ENCODE assay signal across 19 cellular contexts in the genomic region with DNA sequence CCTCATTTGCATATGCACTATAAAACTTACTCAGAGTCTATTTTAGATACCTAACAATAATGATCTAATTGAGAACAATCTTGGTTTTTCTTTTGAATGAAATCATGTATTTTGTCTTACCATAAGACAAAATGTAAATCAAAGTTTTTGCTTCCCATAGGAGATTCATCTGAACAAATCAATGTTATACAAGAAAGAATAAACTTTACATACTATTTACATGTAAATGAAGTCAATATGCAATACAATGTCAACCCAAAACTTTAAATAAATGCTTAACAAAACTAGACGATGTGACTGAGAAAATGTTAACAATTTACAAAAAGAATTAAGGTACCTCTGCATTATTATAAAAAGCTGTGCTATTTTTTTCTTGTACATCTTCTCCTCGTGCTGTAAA.
DNase-seq lines count a peak whose midpoint lies in the region; ATAC-seq, FAIRE-seq and TF ChIP-seq lines count a peak whose summit lies in the region.
"Had no signal": no experiment of that assay in that cellular context is flagged by ENCODE, and none has a peak within 500 bp of the region (broad histone marks: within the 10 kb centered on the region; RNA-seq: fewer than 3 reads in every experiment).

No MANE protein-coding gene starts in this region.

- no peak for ATAC-seq in activated T-helper 17 cell treated with anti-CD3 and anti-CD28 coated beads, Interleukin-2, amount 50 U/mL, for 72 hours (replicated peaks)
- ATAC-seq in esophagus mucosa: no peak
- ATAC-seq: GM12878 had no signal

- H2BK5ac ChIP-seq in H9 (ENCODE audit: insufficient read length, low read length) (no peak overlapping the region), H1 (ENCODE audit: low read depth, low read length) (no peak overlapping the region)

- no peak overlapping the region for H2BK20ac ChIP-seq in H9 (ENCODE audit: low read depth, low read length, poor library complexity, severe bottlenecking)
- H2BK20ac ChIP-seq in H1 (ENCODE audit: low read length): no peak overlapping the region

- H3K27me3 Mint-ChIP-seq in H9 (ENCODE audit: low read depth): no peaks in the 10 kb centered on the region
- H3K27me3 Mint-ChIP-seq in activated T-helper 17 cell treated with anti-CD3 and anti-CD28 coated beads, Interleukin-2, amount 50 U/mL, for 72 hours: no peaks in the 10 kb centered on the region
- H3K27me3 Mint-ChIP-seq: CD4-positive, CD25-positive, alpha-beta regulatory T cell; CD8-positive, alpha-beta memory T cell had no signal

- no CpG with 5 or more reads among the region's 2 CpGs for whole genome bisulfite sequencing in H9 (ENCODE audit: extremely low coverage, insufficient read length, low lambda C conversion rate)
- WGBS in H1 (ENCODE audit: extremely low coverage in 1 of 2, insufficient coverage in 1 of 2, insufficient read length in 1 of 2, insufficient replicate concordance in 2 of 2, low coverage in 1 of 2, low lambda C conversion rate in 2 of 2, missing lambda C conversion rate in 1 of 2), 2 experiments: 48% methylated on average over 2 of the region's 2 CpGs; no CpG with 5 or more reads in 1 of the 2 experiments

- no peak for TF ChIP-seq CTCF in H9 (conservative IDR thresholded peaks at IDR 0.05)
- TF ChIP-seq CTCF in H1 (IDR thresholded peaks at IDR 0.05; ENCODE audit: control extremely low read depth in 1 of 3, insufficient read depth in 1 of 3, low read depth in 1 of 3, low read length in 3 of 3): no peak

- H3K4ac ChIP-seq in H9 (ENCODE audit: low read depth, low read length) (no peak overlapping the region), H1 (replicated peaks; ENCODE audit: insufficient read length, low read depth, low read length) (no peak overlapping the region)

- H2BK15ac ChIP-seq in H9 (ENCODE audit: low read depth, low read length): no peak overlapping the region
- H2BK15ac ChIP-seq in H1 (ENCODE audit: low read length): no peak overlapping the region

- H3K56ac ChIP-seq in H9 (ENCODE audit: insufficient read length, low read depth, low read length) (no peak overlapping the region), H1 (replicated peaks; ENCODE audit: insufficient read length, low read depth, low read length) (no peak overlapping the region)

- H3K4me3 ChIP-seq in HUES6 (ENCODE audit: low read depth, low read length) (no peak overlapping the region), H1 (ENCODE audit: extremely low read depth in 1 of 4, insufficient read depth in 2 of 4, low read depth in 3 of 4, low read length in 4 of 4) (no peak overlapping the region)
- H3K4me3 ChIP-seq: GM12878, GM23248 had no signal

- H2AFZ ChIP-seq in H9 (ENCODE audit: low read length) (no peak overlapping the region), H1 (ENCODE audit: low read length) (no peak overlapping the region)
- H2AFZ ChIP-seq: GM23248 had no signal

- H3K27me3 ChIP-seq in H9 (ENCODE audit: insufficient read depth, low read length): no peaks in the 10 kb centered on the region
- H3K27me3 ChIP-seq in HUES6 (ENCODE audit: control insufficient read depth, insufficient read depth, low read length): no peaks in the 10 kb centered on the region
- H3K27me3 ChIP-seq in H1 (replicated peaks in 1 of 4; ENCODE audit: control insufficient read depth in 3 of 4, extremely low read depth in 1 of 4, insufficient read depth in 3 of 4, low read length in 3 of 4): no peaks in the 10 kb centered on the region

- H3K4me2 ChIP-seq in H9 (ENCODE audit: insufficient read depth, insufficient read length, low read length) (no peak overlapping the region), H1 (ENCODE audit: insufficient read depth in 1 of 2, low read depth in 2 of 2, low read length in 2 of 2) (no peak overlapping the region; a peak in 1 of 4 replicates)

- H3K9ac ChIP-seq in H9 (ENCODE audit: extremely low read depth, insufficient read length, low read length) (no peak overlapping the region), HUES6 (ENCODE audit: low read length) (no peak overlapping the region), H1 (replicated peaks in 1 of 4; ENCODE audit: extremely low read depth in 1 of 4, low read depth in 3 of 4, low read length in 3 of 4) (no peak overlapping the region)
- H3K9ac ChIP-seq: GM23248 had no signal

- peaks cover 3% of the 10 kb centered on the region; the same call in 1 of the 2 replicates for H3K4me1 ChIP-seq in H9 (ENCODE audit: insufficient read depth, low read length)
- peaks cover 10% of the 10 kb centered on the region; the same call in 1 of the 2 replicates for H3K4me1 ChIP-seq in HUES6 (ENCODE audit: control insufficient read depth, insufficient read depth, low read length)
- peaks cover 0 to 9% (median 1%) of the 10 kb centered on the region in 4 experiments; a peak in 4 of 7 replicates for H3K4me1 ChIP-seq in H1 (replicated peaks in 1 of 4; ENCODE audit: control insufficient read depth in 3 of 4, insufficient read depth in 4 of 4, low read length in 3 of 4)

- H3K4me1 Mint-ChIP-seq in H9: peaks cover 16 to 28% of the 10 kb centered on the region in 2 experiments
- peaks cover 2% of the 10 kb centered on the region for H3K4me1 Mint-ChIP-seq in activated T-helper 17 cell treated with anti-CD3 and anti-CD28 coated beads, Interleukin-2, amount 50 U/mL, for 72 hours

- no peak for TF ChIP-seq RAD21 in H1 (IDR thresholded peaks at IDR 0.05 in 1 of 2, conservative IDR thresholded peaks at IDR 0.05 in 1 of 2; ENCODE audit: low read depth in 2 of 2, low read length in 2 of 2)

- no peak overlapping the region for H3K18ac ChIP-seq in H9 (ENCODE audit: insufficient read length, low read depth, low read length)
- H3K18ac ChIP-seq in H1 (ENCODE audit: extremely low read depth, low read length): no peak overlapping the region

- no peaks in the 10 kb centered on the region for H3K79me1 ChIP-seq in H9 (ENCODE audit: insufficient read depth, low read depth, low read length, poor library complexity, severe bottlenecking)
- H3K79me1 ChIP-seq in H1 (ENCODE audit: low read depth, low read length): no peaks in the 10 kb centered on the region

- no peak overlapping the region; a peak in 1 of 5 replicates for H3K4me3 Mint-ChIP-seq in H9
- H3K4me3 Mint-ChIP-seq in activated T-helper 17 cell treated with anti-CD3 and anti-CD28 coated beads, Interleukin-2, amount 50 U/mL, for 72 hours: no peak overlapping the region
- H3K4me3 Mint-ChIP-seq: CD4-positive, CD25-positive, alpha-beta regulatory T cell; CD8-positive, alpha-beta memory T cell had no signal

- peaks cover 19 to 45% (median 39%) of the 10 kb centered on the region in 3 experiments for H3K36me3 Mint-ChIP-seq in H9 (ENCODE audit: insufficient read depth in 1 of 3, low read depth in 3 of 3)
- peaks cover 94% of the 10 kb centered on the region for H3K36me3 Mint-ChIP-seq in activated T-helper 17 cell treated with anti-CD3 and anti-CD28 coated beads, Interleukin-2, amount 50 U/mL, for 72 hours (ENCODE audit: low read depth)

- POLR2A ChIA-PET in H1 (lab: Charles Lee; ENCODE audit: partially characterized antibody): no interaction called here

- CTCF ChIA-PET in H1 (lab: Charles Lee; ENCODE audit: partially characterized antibody): no interaction called here

- no peak for TF ChIP-seq EP300 in H1 (IDR thresholded peaks at IDR 0.05; ENCODE audit: borderline replicate concordance in 1 of 2, low read depth in 2 of 2, low read length in 2 of 2)

- TF ChIP-seq POLR2A in H1 (IDR thresholded peaks at IDR 0.05; ENCODE audit: control extremely low read depth in 1 of 2, low read depth in 2 of 2, low read length in 2 of 2): no peak

- no peak for FAIRE-seq in H1 (lab: Jason Lieb, UNC)
- FAIRE-seq: D721Med, GM12878, GM19239, H54 had no signal

- H2AK5ac ChIP-seq in H9 (ENCODE audit: insufficient read length, low read length) (no peak overlapping the region), H1 (ENCODE audit: low read depth, low read length) (no peak overlapping the region)

- H3K79me2 ChIP-seq in H9 (ENCODE audit: insufficient read depth, low read length) (no peaks in the 10 kb centered on the region), H1 (ENCODE audit: control insufficient read depth in 1 of 2, insufficient read depth in 2 of 2, low read length in 2 of 2) (no peaks in the 10 kb centered on the region)

- no peak overlapping the region for H2BK12ac ChIP-seq in H9 (ENCODE audit: insufficient read length, low read depth, low read length)
- H2BK12ac ChIP-seq in H1 (ENCODE audit: low read depth, low read length): no peak overlapping the region

- DNase-seq in H9 (no peak), H1 (ENCODE audit: low read depth in 1 of 2, low spot score in 2 of 2) (no peak)
- DNase-seq in activated CD4-positive, alpha-beta T cell treated with anti-CD3 and anti-CD28 coated beads, Interleukin-2, amount 50 U/mL, for 1 hour: no peak
- DNase-seq: CD4-positive, CD25-positive, alpha-beta regulatory T cell; CD8-positive, alpha-beta memory T cell; DMS 273 treated with DMSO at 0.1 percent for 48 hours; DMS79; EL; GDM1; GM23248; HCEC 1CT had no signal

- H3K36me3 ChIP-seq in HUES6 (ENCODE audit: control insufficient read depth, insufficient read depth, low read length): peaks cover 27% of the 10 kb centered on the region
- H3K36me3 ChIP-seq in H1 (ENCODE audit: control insufficient read depth in 2 of 4, insufficient read depth in 4 of 4, low read length in 3 of 4): peaks cover 0 to 23% (median 6%) of the 10 kb centered on the region in 4 experiments; a peak in 5 of 8 replicates

- peak overlapping the region in 2 of 3 experiments; percentile 2 to 94; a peak in 3 of 7 replicates for H3K27ac Mint-ChIP-seq in H9
- no peak overlapping the region for H3K27ac Mint-ChIP-seq in activated T-helper 17 cell treated with anti-CD3 and anti-CD28 coated beads, Interleukin-2, amount 50 U/mL, for 72 hours

- H3K14ac ChIP-seq in H9 (ENCODE audit: insufficient read depth, low read length) (no peak overlapping the region), H1 (ENCODE audit: insufficient read length) (no peak overlapping the region)

- H3K23ac ChIP-seq in H9 (ENCODE audit: insufficient read length, low read depth, low read length) (no peak overlapping the region), H1 (ENCODE audit: insufficient read length) (no peak overlapping the region)

- H4K20me1 ChIP-seq in H9 (ENCODE audit: control insufficient read depth, insufficient read depth, insufficient read length) (no peaks in the 10 kb centered on the region), H1 (replicated peaks in 1 of 2; ENCODE audit: control insufficient read depth in 1 of 2, insufficient read depth in 2 of 2, low read length in 2 of 2) (no peaks in the 10 kb centered on the region)

- peaks cover 0 to 2% of the 10 kb centered on the region in 2 experiments; a peak in 1 of 5 replicates for H3K9me3 Mint-ChIP-seq in H9
- H3K9me3 Mint-ChIP-seq in activated T-helper 17 cell treated with anti-CD3 and anti-CD28 coated beads, Interleukin-2, amount 50 U/mL, for 72 hours: no peaks in the 10 kb centered on the region

- H3T11ph ChIP-seq in H9 (ENCODE audit: low read length): no peak overlapping the region

- H3K27ac ChIP-seq in H9 (ENCODE audit: insufficient read length, low read depth, low read length) (no peak overlapping the region), HUES6 (ENCODE audit: low read depth, low read length) (peak overlapping the region; percentile 43), H1 (ENCODE audit: low read depth, low read length) (no peak overlapping the region)
- H3K27ac ChIP-seq: C4-2B, GM23248 had no signal

- H2BK120ac ChIP-seq in H9 (ENCODE audit: low read depth, low read length, poor library complexity, severe bottlenecking) (no peak overlapping the region), H1 (replicated peaks; ENCODE audit: low read depth, low read length) (no peak overlapping the region)

- H4K5ac ChIP-seq in H9 (ENCODE audit: insufficient read length, low read depth, low read length) (no peak overlapping the region), H1 (ENCODE audit: insufficient read length, low read depth, low read length) (no peak overlapping the region)

- H4K8ac ChIP-seq in H9 (replicated peaks; ENCODE audit: insufficient read length, low read depth, low read length) (no peak overlapping the region), H1 (ENCODE audit: extremely low read depth, insufficient read depth, low read length) (no peak overlapping the region)

- no peaks in the 10 kb centered on the region for H3K23me2 ChIP-seq in H9 (ENCODE audit: insufficient read length, low read depth, low read length, poor library complexity, severe bottlenecking)
- H3K23me2 ChIP-seq in H1 (ENCODE audit: low read depth, low read length): no peaks in the 10 kb centered on the region

- H4K91ac ChIP-seq in H9 (ENCODE audit: insufficient read length, low read depth, low read length) (no peak overlapping the region), H1 (replicated peaks; ENCODE audit: insufficient read length, low read length) (no peak overlapping the region)

- no peaks in the 10 kb centered on the region for H3K9me3 ChIP-seq in H9 (ENCODE audit: control insufficient read depth, low read depth, low read length)
- H3K9me3 ChIP-seq in HUES6 (ENCODE audit: control insufficient read depth, insufficient read depth, low read depth, low read length): no peaks in the 10 kb centered on the region
- no peaks in the 10 kb centered on the region for H3K9me3 ChIP-seq in H1 (ENCODE audit: insufficient read depth in 2 of 2, low read depth in 1 of 2, low read length in 1 of 2)
